In the genomic region with DNA sequence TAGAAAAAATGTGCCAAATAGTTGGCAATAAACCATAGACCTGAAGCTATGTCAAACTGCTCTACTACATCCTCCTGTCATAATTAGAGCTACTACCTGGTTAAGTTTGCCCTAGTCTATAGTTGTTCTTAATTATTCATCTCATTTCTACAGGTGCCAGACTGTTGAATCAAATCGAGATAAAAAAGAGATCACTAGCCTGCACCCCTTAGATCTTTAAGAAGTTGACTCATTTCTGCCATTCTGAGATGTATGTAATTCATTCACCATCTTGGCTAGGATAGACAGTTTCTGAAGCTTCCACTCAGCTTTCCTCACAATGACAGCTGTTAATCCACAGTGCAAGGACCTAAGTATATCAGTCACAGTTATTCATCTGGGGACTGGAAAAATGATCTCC, we compare ENCODE assay signal across 28 cellular contexts.
"Had no signal": no experiment of that assay in that cellular context is flagged by ENCODE, and none has a peak within 500 bp of the region (broad histone marks: within the 10 kb centered on the region; RNA-seq: fewer than 3 reads in every experiment).

No MANE protein-coding gene starts in this region.

- H3K4me2 ChIP-seq: hepatocyte had no signal

- H3K36me3 ChIP-seq: adrenal gland, cardiac muscle cell, colonic mucosa, esophagus squamous epithelium, gastroesophageal sphincter, heart right ventricle had no signal

- H3K4me3 ChIP-seq: adrenal gland, body of pancreas, cardiac muscle cell, colonic mucosa, esophagus squamous epithelium, gastroesophageal sphincter, heart right ventricle, hepatocyte had no signal

- H3K9me3 Mint-ChIP-seq: activated CD8-positive, alpha-beta T cell treated with anti-CD3 and anti-CD28 coated beads for 36 hours; activated naive CD8-positive, alpha-beta T cell treated with anti-CD3 and anti-CD28 coated beads for 36 hours; activated naive CD8-positive, alpha-beta T cell treated with anti-CD3 and anti-CD28 coated beads, Interleukin-2, amount 50 U/mL, for 24 hours had no signal

- DNase-seq: activated CD4-positive, alpha-beta T cell treated with anti-CD3 and anti-CD28 coated beads for 4 hours; activated CD4-positive, alpha-beta T cell treated with anti-CD3 and anti-CD28 coated beads, Interleukin-2, amount 10 ng/mL, durations not matched to agents 7 days and 5 days; activated CD4-positive, alpha-beta T cell treated with anti-CD3 and anti-CD28 coated beads, Interleukin-2, amount 50 U/mL, for 48 hours; activated CD4-positive, CD25-positive, alpha-beta regulatory T cell; activated CD4-positive, CD25-positive, alpha-beta regulatory T cell treated with anti-CD3 and anti-CD28 coated beads, Interleukin-2, amount 50 U/mL, for 72 hours; activated CD8-positive, alpha-beta memory T cell treated with anti-CD3 and anti-CD28 coated beads for 24 hours; activated CD8-positive, alpha-beta T cell treated with anti-CD3 and anti-CD28 coated beads for 36 hours; activated gamma-delta T cell; activated naive CD4-positive, alpha-beta T cell; activated naive CD4-positive, alpha-beta T cell treated with anti-CD3 and anti-CD28 coated beads, Interleukin-2, amount 10 ng/mL, durations not matched to agents 7 days and 5 days; activated naive CD8-positive, alpha-beta T cell treated with anti-CD3 and anti-CD28 coated beads for 36 hours; activated naive CD8-positive, alpha-beta T cell treated with anti-CD3 and anti-CD28 coated beads, Interleukin-2, amount 50 U/mL, for 24 hours; activated T-cell treated with anti-CD3 and anti-CD28 coated beads, Interleukin-2, amount 50 U/mL, for 48 hours; adrenal gland; amygdala; aorta; body of pancreas; central memory CD4-positive, alpha-beta T cell; cerebellar nuclear complex; colonic mucosa; effector CD8-positive, alpha-beta T cell; esophagus squamous epithelium; foreskin melanocyte; heart right ventricle had no signal

- H3K27ac ChIP-seq: adrenal gland, body of pancreas, cardiac muscle cell, colonic mucosa, epithelial cell of prostate, esophagus squamous epithelium, gastroesophageal sphincter, heart right ventricle, hepatocyte had no signal

- H3K9me3 ChIP-seq: adrenal gland, body of pancreas, colonic mucosa, esophagus squamous epithelium, gastroesophageal sphincter, heart right ventricle had no signal

- H3K4me3 Mint-ChIP-seq: activated CD4-positive, alpha-beta T cell treated with anti-CD3 and anti-CD28 coated beads, Interleukin-2, amount 10 ng/mL, durations not matched to agents 7 days and 5 days; activated CD8-positive, alpha-beta T cell treated with anti-CD3 and anti-CD28 coated beads for 36 hours; activated naive CD4-positive, alpha-beta T cell treated with anti-CD3 and anti-CD28 coated beads, Interleukin-2, amount 10 ng/mL, durations not matched to agents 7 days and 5 days; activated naive CD8-positive, alpha-beta T cell treated with anti-CD3 and anti-CD28 coated beads for 36 hours; activated naive CD8-positive, alpha-beta T cell treated with anti-CD3 and anti-CD28 coated beads, Interleukin-2, amount 50 U/mL, for 24 hours had no signal

- H3K27me3 Mint-ChIP-seq: activated CD4-positive, alpha-beta T cell treated with anti-CD3 and anti-CD28 coated beads, Interleukin-2, amount 10 ng/mL, durations not matched to agents 7 days and 5 days; activated CD8-positive, alpha-beta T cell treated with anti-CD3 and anti-CD28 coated beads for 36 hours; activated naive CD4-positive, alpha-beta T cell treated with anti-CD3 and anti-CD28 coated beads, Interleukin-2, amount 10 ng/mL, durations not matched to agents 7 days and 5 days; activated naive CD8-positive, alpha-beta T cell treated with anti-CD3 and anti-CD28 coated beads for 36 hours; activated naive CD8-positive, alpha-beta T cell treated with anti-CD3 and anti-CD28 coated beads, Interleukin-2, amount 50 U/mL, for 24 hours had no signal

- H3K79me2 ChIP-seq: hepatocyte had no signal

- H3K27me3 ChIP-seq: adrenal gland, body of pancreas, cardiac muscle cell, colonic mucosa, esophagus squamous epithelium, gastroesophageal sphincter, heart right ventricle, hepatocyte had no signal

- H3K4me1 ChIP-seq: adrenal gland, body of pancreas, colonic mucosa, esophagus squamous epithelium, gastroesophageal sphincter, heart right ventricle had no signal

- ATAC-seq: activated CD8-positive, alpha-beta T cell treated with anti-CD3 and anti-CD28 coated beads for 36 hours; activated naive CD8-positive, alpha-beta T cell treated with anti-CD3 and anti-CD28 coated beads, Interleukin-2, amount 50 U/mL, for 24 hours; body of pancreas; gastroesophageal sphincter; heart right ventricle had no signal

- H3K27ac Mint-ChIP-seq: activated CD4-positive, alpha-beta T cell treated with anti-CD3 and anti-CD28 coated beads, Interleukin-2, amount 10 ng/mL, durations not matched to agents 7 days and 5 days; activated CD8-positive, alpha-beta T cell treated with anti-CD3 and anti-CD28 coated beads for 36 hours; activated naive CD4-positive, alpha-beta T cell treated with anti-CD3 and anti-CD28 coated beads, Interleukin-2, amount 10 ng/mL, durations not matched to agents 7 days and 5 days; activated naive CD8-positive, alpha-beta T cell treated with anti-CD3 and anti-CD28 coated beads for 36 hours; activated naive CD8-positive, alpha-beta T cell treated with anti-CD3 and anti-CD28 coated beads, Interleukin-2, amount 50 U/mL, for 24 hours had no signal

- H3K36me3 Mint-ChIP-seq: activated naive CD4-positive, alpha-beta T cell treated with anti-CD3 and anti-CD28 coated beads, Interleukin-2, amount 10 ng/mL, durations not matched to agents 7 days and 5 days; activated naive CD8-positive, alpha-beta T cell treated with anti-CD3 and anti-CD28 coated beads for 36 hours had no signal

- H3K4me1 Mint-ChIP-seq: activated CD4-positive, alpha-beta T cell treated with anti-CD3 and anti-CD28 coated beads, Interleukin-2, amount 10 ng/mL, durations not matched to agents 7 days and 5 days; activated naive CD4-positive, alpha-beta T cell treated with anti-CD3 and anti-CD28 coated beads, Interleukin-2, amount 10 ng/mL, durations not matched to agents 7 days and 5 days; activated naive CD8-positive, alpha-beta T cell treated with anti-CD3 and anti-CD28 coated beads for 36 hours; activated naive CD8-positive, alpha-beta T cell treated with anti-CD3 and anti-CD28 coated beads, Interleukin-2, amount 50 U/mL, for 24 hours had no signal

- H2AFZ ChIP-seq: hepatocyte had no signal
